8 cellular contexts compared by ENCODE assay signal in genomic region chr3:98763076-98763475, GRCh38. TPM values are rescaled to one million over a fixed set of nuclear protein-coding genes. Genes with fewer than 3 reads are reported as not detected.
DNase-seq lines count a peak whose midpoint lies in the region; ATAC-seq, FAIRE-seq and TF ChIP-seq lines count a peak whose summit lies in the region.

A gene with protein sequence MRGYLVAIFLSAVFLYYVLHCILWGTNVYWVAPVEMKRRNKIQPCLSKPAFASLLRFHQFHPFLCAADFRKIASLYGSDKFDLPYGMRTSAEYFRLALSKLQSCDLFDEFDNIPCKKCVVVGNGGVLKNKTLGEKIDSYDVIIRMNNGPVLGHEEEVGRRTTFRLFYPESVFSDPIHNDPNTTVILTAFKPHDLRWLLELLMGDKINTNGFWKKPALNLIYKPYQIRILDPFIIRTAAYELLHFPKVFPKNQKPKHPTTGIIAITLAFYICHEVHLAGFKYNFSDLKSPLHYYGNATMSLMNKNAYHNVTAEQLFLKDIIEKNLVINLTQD (plus strand): TSS chr3:98763340. CDS start chr3:98768441, 5,101 bp downstream.

- intact Hi-C loops in CD14-positive monocyte (cut with micrococcal nuclease), result loop anchor here (2.0 to 10.0 kb wide), 3 partner anchors 16 to 168 kb away; partner anchors contain the start of gene CPOX (in 1 of the 2)

- peak; percentile 67 for ATAC-seq in HG03135 (IDR thresholded peaks at IDR 0.05; ENCODE audit: unreplicated experiment)

- TF ChIP-seq CTCF in CD14-positive monocyte (IDR thresholded peaks at IDR 0.05) (no peak), bronchial epithelial cell (IDR thresholded peaks at IDR 0.05; ENCODE audit: insufficient read depth, low read length, severe bottlenecking) (no peak)

- no peaks in the 10 kb centered on the region for H3K36me3 ChIP-seq in bronchial epithelial cell (ENCODE audit: control insufficient read depth, insufficient read depth, low read length)

- peak; percentile 52 for FAIRE-seq in bronchial epithelial cell (lab: Jason Lieb, UNC)

- DNase-seq in CD14-positive monocyte (ENCODE audit: low spot score) (peak; percentile 81), bronchial epithelial cell (ENCODE audit: low read depth) (peak; percentile 58), mucosa of gallbladder (ENCODE audit: low spot score) (peak; percentile 32), GM19240 (ENCODE audit: insufficient read length, low spot score) (no peak), epidermal melanocyte (ENCODE audit: insufficient read length, low spot score) (no peak)
- no peak for DNase-seq in activated CD4-positive, alpha-beta T cell treated with anti-CD3 and anti-CD28 coated beads for 1 hour
- no peak for DNase-seq in activated naive CD4-positive, alpha-beta T cell (lab: John Stamatoyannopoulos, UW)

- peaks cover 79% of the 10 kb centered on the region for H3K4me1 Mint-ChIP-seq in CD14-positive monocyte

- H3K27ac Mint-ChIP-seq in CD14-positive monocyte, result peak within 1 kb of the TSS; percentile 94 to 99 (median 99)

- H3K4me3 ChIP-seq in bronchial epithelial cell (ENCODE audit: low read depth, low read length), result no peak within 1 kb of the TSS

- H3K36me3 Mint-ChIP-seq in CD14-positive monocyte, result peaks cover 2 to 4% of the 10 kb centered on the region in 2 donors

- H3K27me3 Mint-ChIP-seq in CD14-positive monocyte (ENCODE audit: low read depth in 3 of 3), result no peaks in the 10 kb centered on the region

- no peaks in the 10 kb centered on the region for H3K9me3 Mint-ChIP-seq in CD14-positive monocyte

- H3K27me3 ChIP-seq in bronchial epithelial cell (ENCODE audit: control insufficient read depth, insufficient read depth, low read length), result no peaks in the 10 kb centered on the region

- H3K4me3 Mint-ChIP-seq in CD14-positive monocyte, result peak within 1 kb of the TSS; percentile 86 to 94

RNA-seq across cellular contexts. Expression of the gene that starts here (rescaled TPM):
- polyA plus RNA-seq in CD14-positive monocyte, result 10 to 100 TPM; 21.0 to 22.8 TPM
- 2.9 and 5.4 TPM in 2 replicates for total RNA-seq in bronchial epithelial cell
- 5.9 TPM for total RNA-seq in mucosa of gallbladder

Comparison
In these comparisons a context has a peak if more than half of its experiments do, and no peak if none do; other contexts are left out.
1. DNase-seq: peak in CD14-positive monocyte (single experiment), bronchial epithelial cell (single experiment) and mucosa of gallbladder (single experiment); none in activated CD4-positive, alpha-beta T cell treated with anti-CD3 and anti-CD28 coated beads for 1 hour (single experiment), activated naive CD4-positive, alpha-beta T cell (0 of 4), GM19240 (single experiment) and epidermal melanocyte (single experiment).